8 cellular contexts compared by ENCODE assay signal in genomic region chr18:80157708-80158343, GRCh38. TPM values are rescaled to one million over a fixed set of nuclear protein-coding genes. Genes with fewer than 3 reads are reported as not detected.
DNase-seq lines count a peak whose midpoint lies in the region; ATAC-seq, FAIRE-seq and TF ChIP-seq lines count a peak whose summit lies in the region.

No MANE protein-coding gene starts in this region.

- no peaks in the 10 kb centered on the region; a peak in 1 of 4 replicates for H3K9me3 ChIP-seq in H1 (ENCODE audit: insufficient read depth in 2 of 2, low read depth in 1 of 2, low read length in 1 of 2)

- no peaks in the 10 kb centered on the region for H3K27me3 ChIP-seq in BJ (ENCODE audit: control insufficient read depth, insufficient read depth, low read length)
- H3K27me3 ChIP-seq in H1 (replicated peaks in 1 of 4; ENCODE audit: control insufficient read depth in 3 of 4, extremely low read depth in 1 of 4, insufficient read depth in 3 of 4, low read length in 3 of 4): no peaks in the 10 kb centered on the region

- no peak overlapping the region for H4K91ac ChIP-seq in H1 (replicated peaks; ENCODE audit: insufficient read length, low read length)

- H2BK20ac ChIP-seq in H1 (ENCODE audit: low read length): no peak overlapping the region

- DNase-seq in BJ (ENCODE audit: low read depth): no peak
- DNase-seq in NCI-H2227 (lab: John Stamatoyannopoulos, UW; ENCODE audit: unreplicated experiment): peak; percentile 84
- peak; percentile 88 for DNase-seq in activated CD8-positive, alpha-beta T cell treated with anti-CD3 and anti-CD28 coated beads for 36 hours
- peak in 1 of 2 experiments; percentile 85 for DNase-seq in H1 (ENCODE audit: low read depth in 1 of 2, low spot score in 2 of 2)
- DNase-seq in mucosa of gallbladder (ENCODE audit: low spot score): peak; percentile 77
- peak; percentile 27 to 55 for DNase-seq in stimulated activated CD8-positive, alpha-beta memory T cell treated with anti-CD3 and anti-CD28 coated beads, Interleukin-4, amount 100 ng/mL, for 4 hours (ENCODE audit: low read depth in 2 of 2, low spot score in 1 of 2)

- H3K79me1 ChIP-seq in H1 (ENCODE audit: low read depth, low read length): no peaks in the 10 kb centered on the region; the same call in 1 of the 2 replicates

- peak; percentile 83 to 84 for TF ChIP-seq RAD21 in H1 (IDR thresholded peaks at IDR 0.05 in 1 of 2, conservative IDR thresholded peaks at IDR 0.05 in 1 of 2; ENCODE audit: low read depth in 2 of 2, low read length in 2 of 2)

- POLR2A ChIA-PET in BJ (lab: Charles Lee) (no interaction called here), H1 (lab: Charles Lee; ENCODE audit: partially characterized antibody) (no interaction called here)
- POLR2A ChIA-PET in activated CD8-positive, alpha-beta T cell treated with anti-CD3 and anti-CD28 coated beads for 36 hours (lab: Charles Lee): interaction anchor here (1.3 kb wide), 1 partner anchor 99 kb away, joined by 4 read pairs; no protein-coding TSS in a partner anchor

- no peaks in the 10 kb centered on the region for H3K23me2 ChIP-seq in H1 (ENCODE audit: low read depth, low read length)

- no peak overlapping the region for H4K8ac ChIP-seq in H1 (ENCODE audit: extremely low read depth, insufficient read depth, low read length)

- intact Hi-C loops in activated CD8-positive, alpha-beta T cell treated with anti-CD3 and anti-CD28 coated beads for 36 hours (cut with micrococcal nuclease): no loop called here

- no peaks in the 10 kb centered on the region for H3K36me3 Mint-ChIP-seq in activated CD8-positive, alpha-beta T cell treated with anti-CD3 and anti-CD28 coated beads for 36 hours (ENCODE audit: low read depth)

- no peaks in the 10 kb centered on the region for H3K9me3 Mint-ChIP-seq in activated CD8-positive, alpha-beta T cell treated with anti-CD3 and anti-CD28 coated beads for 36 hours

- H2BK5ac ChIP-seq in H1 (ENCODE audit: low read depth, low read length): no peak overlapping the region

- TF ChIP-seq CTCF in BJ (IDR thresholded peaks at IDR 0.05; ENCODE audit: insufficient read depth, low read depth, low read length) (peak; percentile 98), H1 (IDR thresholded peaks at IDR 0.05; ENCODE audit: control extremely low read depth in 1 of 3, insufficient read depth in 1 of 3, low read depth in 1 of 3, low read length in 3 of 3) (peak; percentile 77 to 93 (median 89))
- TF ChIP-seq CTCF in activated CD8-positive, alpha-beta T cell treated with anti-CD3 and anti-CD28 coated beads for 36 hours (IDR thresholded peaks at IDR 0.05): peak; percentile 98

- no peak overlapping the region for H2BK15ac ChIP-seq in H1 (ENCODE audit: low read length)

- no peak for TF ChIP-seq POLR2A in H1 (IDR thresholded peaks at IDR 0.05; ENCODE audit: control extremely low read depth in 1 of 2, low read depth in 2 of 2, low read length in 2 of 2)

- H2AK5ac ChIP-seq in H1 (ENCODE audit: low read depth, low read length): no peak overlapping the region

- no peak overlapping the region for H2BK12ac ChIP-seq in H1 (ENCODE audit: low read depth, low read length)

- H4K5ac ChIP-seq in H1 (ENCODE audit: insufficient read length, low read depth, low read length): no peak overlapping the region

- H3K9ac ChIP-seq in H1 (replicated peaks in 1 of 4; ENCODE audit: extremely low read depth in 1 of 4, low read depth in 3 of 4, low read length in 3 of 4): no peak overlapping the region

- no peak overlapping the region for H3K18ac ChIP-seq in H1 (ENCODE audit: extremely low read depth, low read length)

- peaks cover 0 to 11% of the 10 kb centered on the region in 2 experiments for H4K20me1 ChIP-seq in H1 (replicated peaks in 1 of 2; ENCODE audit: control insufficient read depth in 1 of 2, insufficient read depth in 2 of 2, low read length in 2 of 2)

- H3K4me2 ChIP-seq in H1 (ENCODE audit: insufficient read depth in 1 of 2, low read depth in 2 of 2, low read length in 2 of 2): no peak overlapping the region

- H3K14ac ChIP-seq in H1 (ENCODE audit: insufficient read length): no peak overlapping the region

- H2AFZ ChIP-seq in H1 (ENCODE audit: low read length): no peak overlapping the region

- FAIRE-seq in H1 (lab: Jason Lieb, UNC): peak; percentile 63

- H3K79me2 ChIP-seq in H1 (ENCODE audit: control insufficient read depth in 1 of 2, insufficient read depth in 2 of 2, low read length in 2 of 2): no peaks in the 10 kb centered on the region

- H3K4ac ChIP-seq in H1 (replicated peaks; ENCODE audit: insufficient read length, low read depth, low read length): no peak overlapping the region

- TF ChIP-seq EP300 in H1 (IDR thresholded peaks at IDR 0.05; ENCODE audit: borderline replicate concordance in 1 of 2, low read depth in 2 of 2, low read length in 2 of 2): no peak

- peaks cover 9% of the 10 kb centered on the region for H3K27me3 Mint-ChIP-seq in activated CD8-positive, alpha-beta T cell treated with anti-CD3 and anti-CD28 coated beads for 36 hours

- H3K23ac ChIP-seq in H1 (ENCODE audit: insufficient read length): no peak overlapping the region

- H3K27ac ChIP-seq in H1 (ENCODE audit: low read depth, low read length): no peak overlapping the region

- H3K56ac ChIP-seq in H1 (replicated peaks; ENCODE audit: insufficient read length, low read depth, low read length): no peak overlapping the region

- H3K36me3 ChIP-seq in BJ (ENCODE audit: control insufficient read depth, insufficient read depth, low read length) (0 out of 2 replicates have a peak, but pooled peaks cover 1% of the 10 kb centered on the region), H1 (ENCODE audit: control insufficient read depth in 2 of 4, insufficient read depth in 4 of 4, low read length in 3 of 4) (peaks cover 0 to 9% (median 0%) of the 10 kb centered on the region in 4 experiments; a peak in 2 of 8 replicates)

- ATAC-seq in GM19467 (IDR thresholded peaks at IDR 0.05; ENCODE audit: unreplicated experiment) (peak; percentile 45), HG03280 (IDR thresholded peaks at IDR 0.05; ENCODE audit: unreplicated experiment) (no peak)
- ATAC-seq in activated CD8-positive, alpha-beta T cell treated with anti-CD3 and anti-CD28 coated beads for 36 hours: peak; percentile 70

- WGBS in H1 (ENCODE audit: extremely low coverage in 1 of 2, insufficient coverage in 1 of 2, insufficient read length in 1 of 2, insufficient replicate concordance in 2 of 2, low coverage in 1 of 2, low lambda C conversion rate in 2 of 2, missing lambda C conversion rate in 1 of 2), 2 experiments: 71% methylated on average over 8 of the region's 8 CpGs; no CpG with 5 or more reads in 1 of the 2 experiments

- peaks cover 5% of the 10 kb centered on the region for H3K4me1 Mint-ChIP-seq in activated CD8-positive, alpha-beta T cell treated with anti-CD3 and anti-CD28 coated beads for 36 hours (ENCODE audit: low read depth)

- no peak overlapping the region for H2BK120ac ChIP-seq in H1 (replicated peaks; ENCODE audit: low read depth, low read length)

- CTCF ChIA-PET in BJ (lab: Yijun Ruan, JAX) (interaction anchor here (0.7 to 5.9 kb wide), 21 partner anchors 9 to 736 kb away, joined by 3 to 78 read pairs (median 4); partner anchors contain the start of gene PARD6G), H1 (lab: Charles Lee; ENCODE audit: partially characterized antibody) (interaction anchor here (0.6 to 10.1 kb wide), 35 partner anchors 8 to 375 kb away, joined by 3 to 124 read pairs (median 4); partner anchors contain the start of gene PARD6G)
- CTCF ChIA-PET in activated CD8-positive, alpha-beta T cell treated with anti-CD3 and anti-CD28 coated beads for 36 hours (lab: Charles Lee): interaction anchor here (0.6 to 5.4 kb wide), 35 partner anchors 9 to 287 kb away, joined by 3 to 61 read pairs (median 5); partner anchors contain the start of gene PARD6G

- no peak overlapping the region for H3K27ac Mint-ChIP-seq in activated CD8-positive, alpha-beta T cell treated with anti-CD3 and anti-CD28 coated beads for 36 hours

- no peak overlapping the region for H3K4me3 ChIP-seq in BJ (ENCODE audit: low read depth, low read length)
- no peak overlapping the region for H3K4me3 ChIP-seq in H1 (ENCODE audit: extremely low read depth in 1 of 4, insufficient read depth in 2 of 4, low read depth in 3 of 4, low read length in 4 of 4)

- H3K4me3 Mint-ChIP-seq in activated CD8-positive, alpha-beta T cell treated with anti-CD3 and anti-CD28 coated beads for 36 hours: no peak overlapping the region

- H3K4me1 ChIP-seq in H1 (replicated peaks in 1 of 4; ENCODE audit: control insufficient read depth in 3 of 4, insufficient read depth in 4 of 4, low read length in 3 of 4): no peaks in the 10 kb centered on the region

TF ChIP-seq in H1, 55 proteins besides CTCF, POLR2A, EP300 and RAD21 (continues in another document):
- TF ChIP-seq GABPA (IDR thresholded peaks at IDR 0.05; ENCODE audit: borderline replicate concordance, insufficient read depth, low read length): no peak
- 0 out of 2 replicates have a peak, but pooled peaks have one; percentile 12 for TF ChIP-seq JUND (IDR thresholded peaks at IDR 0.05; ENCODE audit: low read length)
- TF ChIP-seq USF2 (IDR thresholded peaks at IDR 0.05; ENCODE audit: low read length): no peak
- TF ChIP-seq CTBP2 (IDR thresholded peaks at IDR 0.05; ENCODE audit: borderline replicate concordance, insufficient read depth, insufficient read length, low read length): no peak
- TF ChIP-seq POU5F1 (IDR thresholded peaks at IDR 0.05; ENCODE audit: low read depth, low read length): no peak
- peak; percentile 49 for TF ChIP-seq MAFK (IDR thresholded peaks at IDR 0.05; ENCODE audit: low read depth, low read length)
- TF ChIP-seq BACH1 (IDR thresholded peaks at IDR 0.05; ENCODE audit: low read length): no peak

RNA-seq across cellular contexts. Expression of gene ADNP2, which starts 48.8 kb away (rescaled TPM):
- polyA plus RNA-seq in BJ (2011; rRNA removed) (4.1 and 4.4 TPM in 2 replicates), H1 (2011; rRNA removed) (25.1 and 28.5 TPM in 2 replicates)
- 8.6 and 9.5 TPM in 2 replicates for polyA minus RNA-seq in BJ (2011; rRNA and poly(A)+ RNA removed)
- 10 to 100 TPM; 22.1 to 22.5 TPM for total RNA-seq in activated CD8-positive, alpha-beta T cell treated with anti-CD3 and anti-CD28 coated beads for 36 hours
- 61.1 and 61.6 TPM in 2 replicates for total RNA-seq in H1 (2021; fragmentation: NEBNext Ultra II Directional; extraction: Animal tissue kit (Norgen Biotek cat#: 25700))
- polyA plus RNA-seq in H1 (2011; cell fraction: cytosol; rRNA removed): 23.0 TPM
- 28.0 TPM for polyA plus RNA-seq in H1 (2011; cell fraction: nucleus; rRNA removed)
- 29.6 to 36.5 TPM (median 31.7 TPM) in 4 replicates for polyA plus RNA-seq in H1 (2012, experiment 1 of 2)
- 5.6 TPM for polyA plus RNA-seq in H1 (2012, experiment 2 of 2)
- 25.7 TPM for polyA plus RNA-seq in H1 (2013, experiment 1 of 2)
- 26.9 TPM for polyA plus RNA-seq in H1 (2013, experiment 2 of 2)
- 63.8 and 67.0 TPM in 2 replicates for polyA minus RNA-seq in H1 (2011; rRNA and poly(A)+ RNA removed)
- 36.8 TPM for polyA minus RNA-seq in H1 (2011; cell fraction: cytosol; rRNA and poly(A)+ RNA removed)
- 34.9 TPM for polyA minus RNA-seq in H1 (2011; cell fraction: nucleus; rRNA and poly(A)+ RNA removed)
- total RNA-seq in mucosa of gallbladder: 16.2 TPM
